Comparison of ENCODE assay signal across 10 cellular contexts in genomic region chr2:98732430-98733051, GRCh38. TPM values are rescaled to one million over a fixed set of nuclear protein-coding genes. Genes with fewer than 3 reads are reported as not detected.
A peak's percentile ranks its signal among the peaks of the same experiment; 100 is the strongest.
DNase-seq lines count a peak whose midpoint lies in the region; ATAC-seq lines count a peak whose summit lies in the region.
"Had no signal": no experiment of that assay in that cellular context is flagged by ENCODE, and none has a peak within 500 bp of the region (broad histone marks: within the 10 kb centered on the region; RNA-seq: fewer than 3 reads in every experiment).

No MANE protein-coding gene starts in this region.

- DNase-seq in activated T-cell treated with anti-CD3 and anti-CD28 coated beads, Interleukin-2, amount 50 U/mL, for 4 hours: no peak
- DNase-seq in activated T-cell treated with anti-CD3 and anti-CD28 coated beads, Interleukin-2, amount 50 U/mL, for 1 hour: no peak
- no peak for DNase-seq in activated CD4-positive, alpha-beta memory T cell treated with anti-CD3 and anti-CD28 coated beads, Interleukin-2, amount 10 ng/mL, durations not matched to agents 7 days and 5 days
- DNase-seq in immature natural killer cell: no peak
- no peak for DNase-seq in hypothalamus (lab: John Stamatoyannopoulos, UW)
- DNase-seq in SIG-M5 (lab: John Stamatoyannopoulos, UW): no peak
- no peak for DNase-seq in activated CD4-positive, CD25-positive, alpha-beta regulatory T cell treated with anti-CD3 and anti-CD28 coated beads, Interleukin-2, amount 50 U/mL, for 72 hours
- DNase-seq: adrenal gland, Right ventricle myocardium superior had no signal

- no peaks in the 10 kb centered on the region for H3K27me3 Mint-ChIP-seq in activated T-cell treated with anti-CD3 and anti-CD28 coated beads, Interleukin-2, amount 50 U/mL, for 4 hours (ENCODE audit: low read depth)
- H3K27me3 Mint-ChIP-seq in activated CD4-positive, alpha-beta memory T cell treated with anti-CD3 and anti-CD28 coated beads, Interleukin-2, amount 10 ng/mL, durations not matched to agents 7 days and 5 days: no peaks in the 10 kb centered on the region
- H3K27me3 Mint-ChIP-seq in immature natural killer cell (ENCODE audit: low read depth in 3 of 3): peaks cover 0 to 15% (median 2%) of the 10 kb centered on the region in 3 donors
- no peaks in the 10 kb centered on the region for H3K27me3 Mint-ChIP-seq in stimulated activated memory B cell treated with anti-CD40 and anti-IgM and Interleukin-4, amounts not matched to agents 10 μg/mL and 1 μg/mL and 100 μg/mL, for 72 hours

- peak overlapping the region; percentile 90 for H3K4me3 Mint-ChIP-seq in activated T-cell treated with anti-CD3 and anti-CD28 coated beads, Interleukin-2, amount 50 U/mL, for 4 hours
- peak overlapping the region; percentile 81 for H3K4me3 Mint-ChIP-seq in activated CD4-positive, alpha-beta memory T cell treated with anti-CD3 and anti-CD28 coated beads, Interleukin-2, amount 10 ng/mL, durations not matched to agents 7 days and 5 days
- peak overlapping the region; percentile 67 to 93 (median 86) for H3K4me3 Mint-ChIP-seq in immature natural killer cell
- peak overlapping the region; percentile 61 for H3K4me3 Mint-ChIP-seq in stimulated activated memory B cell treated with anti-CD40 and anti-IgM and Interleukin-4, amounts not matched to agents 10 μg/mL and 1 μg/mL and 100 μg/mL, for 72 hours

- H3K4me1 Mint-ChIP-seq in activated T-cell treated with anti-CD3 and anti-CD28 coated beads, Interleukin-2, amount 50 U/mL, for 4 hours (ENCODE audit: low read depth): peaks cover 70% of the 10 kb centered on the region
- H3K4me1 Mint-ChIP-seq in activated CD4-positive, alpha-beta memory T cell treated with anti-CD3 and anti-CD28 coated beads, Interleukin-2, amount 10 ng/mL, durations not matched to agents 7 days and 5 days: peaks cover 71% of the 10 kb centered on the region
- peaks cover 51 to 69% of the 10 kb centered on the region in 2 donors for H3K4me1 Mint-ChIP-seq in immature natural killer cell
- H3K4me1 Mint-ChIP-seq in stimulated activated memory B cell treated with anti-CD40 and anti-IgM and Interleukin-4, amounts not matched to agents 10 μg/mL and 1 μg/mL and 100 μg/mL, for 72 hours: peaks cover 47% of the 10 kb centered on the region

- H3K9me3 Mint-ChIP-seq in activated T-cell treated with anti-CD3 and anti-CD28 coated beads, Interleukin-2, amount 50 U/mL, for 4 hours: no peaks in the 10 kb centered on the region
- H3K9me3 Mint-ChIP-seq in activated CD4-positive, alpha-beta memory T cell treated with anti-CD3 and anti-CD28 coated beads, Interleukin-2, amount 10 ng/mL, durations not matched to agents 7 days and 5 days: no peaks in the 10 kb centered on the region
- H3K9me3 Mint-ChIP-seq in immature natural killer cell: no peaks in the 10 kb centered on the region
- H3K9me3 Mint-ChIP-seq in stimulated activated memory B cell treated with anti-CD40 and anti-IgM and Interleukin-4, amounts not matched to agents 10 μg/mL and 1 μg/mL and 100 μg/mL, for 72 hours: no peaks in the 10 kb centered on the region

- CTCF ChIA-PET in activated CD4-positive, alpha-beta memory T cell treated with anti-CD3 and anti-CD28 coated beads, Interleukin-2, amount 10 ng/mL, durations not matched to agents 7 days and 5 days (lab: Charles Lee): interaction anchor here (1.2 to 3.7 kb wide), 5 partner anchors 9 to 83 kb away, joined by 3 to 21 read pairs (median 5); no protein-coding TSS in a partner anchor

- H3K36me3 Mint-ChIP-seq in activated T-cell treated with anti-CD3 and anti-CD28 coated beads, Interleukin-2, amount 50 U/mL, for 4 hours (ENCODE audit: insufficient read depth): peaks cover 1% of the 10 kb centered on the region
- H3K36me3 Mint-ChIP-seq in activated CD4-positive, alpha-beta memory T cell treated with anti-CD3 and anti-CD28 coated beads, Interleukin-2, amount 10 ng/mL, durations not matched to agents 7 days and 5 days (ENCODE audit: low read depth): peaks cover 9% of the 10 kb centered on the region
- no peaks in the 10 kb centered on the region for H3K36me3 Mint-ChIP-seq in immature natural killer cell
- H3K36me3 Mint-ChIP-seq in stimulated activated memory B cell treated with anti-CD40 and anti-IgM and Interleukin-4, amounts not matched to agents 10 μg/mL and 1 μg/mL and 100 μg/mL, for 72 hours: no peaks in the 10 kb centered on the region

- H3K27ac Mint-ChIP-seq in activated CD4-positive, alpha-beta memory T cell treated with anti-CD3 and anti-CD28 coated beads, Interleukin-2, amount 10 ng/mL, durations not matched to agents 7 days and 5 days: peak overlapping the region; percentile 86
- peak overlapping the region; percentile 39 to 92 (median 80) for H3K27ac Mint-ChIP-seq in immature natural killer cell
- peak overlapping the region; percentile 77 for H3K27ac Mint-ChIP-seq in stimulated activated memory B cell treated with anti-CD40 and anti-IgM and Interleukin-4, amounts not matched to agents 10 μg/mL and 1 μg/mL and 100 μg/mL, for 72 hours

- no peak for ATAC-seq in activated T-cell treated with anti-CD3 and anti-CD28 coated beads, Interleukin-2, amount 50 U/mL, for 4 hours
- ATAC-seq in stimulated activated memory B cell treated with anti-CD40 and anti-IgM and Interleukin-4, amounts not matched to agents 10 μg/mL and 1 μg/mL and 100 μg/mL, for 72 hours: no peak

- POLR2A ChIA-PET in activated CD4-positive, alpha-beta memory T cell treated with anti-CD3 and anti-CD28 coated beads, Interleukin-2, amount 10 ng/mL, durations not matched to agents 7 days and 5 days (lab: Charles Lee): interaction anchor here (0.9 to 15.9 kb wide), 13 partner anchors 10 to 268 kb away, joined by 3 to 291 read pairs (median 4); no protein-coding TSS in a partner anchor

RNA-seq across cellular contexts. Expression of gene MGAT4A, which starts 1.6 kb away (rescaled TPM):
- total RNA-seq in activated T-cell treated with anti-CD3 and anti-CD28 coated beads, Interleukin-2, amount 50 U/mL, for 4 hours: 10 to 100 TPM; 24.8 to 33.1 (median 32.4) TPM
- 10 to 100 TPM; 69.8 to 80.6 TPM for total RNA-seq in activated CD4-positive, alpha-beta memory T cell treated with anti-CD3 and anti-CD28 coated beads, Interleukin-2, amount 10 ng/mL, durations not matched to agents 7 days and 5 days
- 100 to 1,000 TPM; 113 to 155 (median 128) TPM for polyA plus RNA-seq in immature natural killer cell
